ENCODE assay signal across 9 cellular contexts in genomic region chr6:10759312-10759839, GRCh38. TPM values are rescaled to one million over a fixed set of nuclear protein-coding genes. Genes with fewer than 3 reads are reported as not detected.
DNase-seq lines count a peak whose midpoint lies in the region; ATAC-seq and TF ChIP-seq lines count a peak whose summit lies in the region.
"Had no signal": no experiment of that assay in that cellular context is flagged by ENCODE, and none has a peak within 500 bp of the region (broad histone marks: within the 10 kb centered on the region; RNA-seq: fewer than 3 reads in every experiment).

No MANE protein-coding gene starts in this region.

- no peaks in the 10 kb centered on the region for H3K9me3 Mint-ChIP-seq in MCF 10A (ENCODE audit: unreplicated experiment)
- H3K9me3 Mint-ChIP-seq: CD4-positive, CD25-positive, alpha-beta regulatory T cell had no signal

- H3K4me3 Mint-ChIP-seq in MCF 10A (ENCODE audit: unreplicated experiment) = no peak overlapping the region

- no peak overlapping the region for H3K4me3 ChIP-seq in GM23248

- 0 out of 2 replicates have a peak, but pooled peaks cover 11% of the 10 kb centered on the region for H3K36me3 ChIP-seq in GM23248 (ENCODE audit: low read depth)

- H3K27me3 ChIP-seq in GM23248 (replicated peaks; ENCODE audit: insufficient read depth) = no peaks in the 10 kb centered on the region

- H3K79me2 ChIP-seq in GM23248 (ENCODE audit: insufficient read depth) = peaks cover 35% of the 10 kb centered on the region

- H3K9me2 ChIP-seq in GM23248 (ENCODE audit: insufficient read depth) = no peaks in the 10 kb centered on the region

- intact Hi-C loops in MCF 10A (cut with micrococcal nuclease) = loop anchor here (1.0 kb wide), 4 partner anchors 25 to 249 kb away; partner anchors contain the start of genes C6orf52, PAK1IP1 and TMEM14C

- peak overlapping the region; percentile 86 for H3K27ac Mint-ChIP-seq in MCF 10A (ENCODE audit: low read depth, unreplicated experiment)

- peaks cover 17% of the 10 kb centered on the region for H3K4me1 ChIP-seq in GM23248 (ENCODE audit: insufficient read depth)

- H3F3A ChIP-seq in GM23248 (ENCODE audit: insufficient read depth) = peaks cover 37% of the 10 kb centered on the region

- peaks cover 20% of the 10 kb centered on the region for H3K4me1 Mint-ChIP-seq in MCF 10A (ENCODE audit: insufficient read depth, unreplicated experiment)

- no peaks in the 10 kb centered on the region for H4K20me1 ChIP-seq in GM23248 (ENCODE audit: insufficient read depth)

- no TSS peak for BruUV-seq in MCF 10A (replicated peaks; lab: Mats Ljungman, UMichigan)

- peaks cover 76% of the 10 kb centered on the region for H3K36me3 Mint-ChIP-seq in MCF 10A (ENCODE audit: insufficient read depth, unreplicated experiment)

- POLR2A ChIA-PET in MCF 10A (lab: Yijun Ruan, JAX) = interaction anchor here (0.7 to 4.5 kb wide), 8 partner anchors 12 to 1498 kb away, joined by 3 to 46 read pairs (median 9); partner anchors contain the start of genes C6orf52, PAK1IP1, TMEM14B and TMEM14C

- DNase-seq in NCI-H2196 (lab: John Stamatoyannopoulos, UW; ENCODE audit: unreplicated experiment) (peak; percentile 30), NCI-H2196 treated with DMSO at 0.1 percent for 48 hours (lab: John Stamatoyannopoulos, UW; ENCODE audit: unreplicated experiment) (no peak), GM23248 (peak; percentile 87), NCI-H2171 treated with DMSO at 0.1 percent for 48 hours (lab: John Stamatoyannopoulos, UW) (peak; percentile 63), MCF 10A (ENCODE audit: unreplicated experiment) (peak; percentile 92), kidney glomerular epithelial cell (lab: John Stamatoyannopoulos, UW) (peak; percentile 95), hippocampal formation (lab: John Stamatoyannopoulos, UW) (no peak)

- peak; percentile 51 for TF ChIP-seq CTCF in MCF 10A (IDR thresholded peaks at IDR 0.05; ENCODE audit: unreplicated experiment)

- H3K9ac ChIP-seq in GM23248 = peak overlapping the region; percentile 8; the same call in 1 of the 2 replicates

- H2AFZ ChIP-seq in GM23248 = no peak overlapping the region

- ATAC-seq in GM19397 (IDR thresholded peaks at IDR 0.05; ENCODE audit: unreplicated experiment) = no peak

- peak overlapping the region; percentile 58 for H3K27ac ChIP-seq in GM23248

- no peak overlapping the region for H3K4me2 ChIP-seq in GM23248 (ENCODE audit: unreplicated experiment)

- in situ Hi-C loops in GM23248 (cut with MboI) = no loop called here

- CTCF ChIA-PET in MCF 10A (lab: Yijun Ruan, JAX) = interaction anchor here (0.6 to 1.6 kb wide), 7 partner anchors 10 to 280 kb away, joined by 3 to 8 read pairs (median 5); partner anchors contain the start of gene TMEM14C

- no peaks in the 10 kb centered on the region for H3K27me3 Mint-ChIP-seq in MCF 10A (ENCODE audit: insufficient read depth, unreplicated experiment)
- H3K27me3 Mint-ChIP-seq: CD4-positive, CD25-positive, alpha-beta regulatory T cell had no signal

- H3K9me3 ChIP-seq in GM23248 (ENCODE audit: low read depth) = no peaks in the 10 kb centered on the region

- WGBS in GM23248 (ENCODE audit: low coverage in 1 of 2, low lambda C conversion rate in 2 of 2, missing lambda C conversion rate in 2 of 2), 2 experiments = 11 to 30% methylated on average over 3 of the region's 3 CpGs

RNA-seq across cellular contexts. Expression of gene TMEM14B, which starts 11.8 kb away (rescaled TPM):
- total RNA-seq in GM23248 (2014; rRNA removed; shearing (Covaris generic)) = 75.9 and 94.0 TPM in 2 replicates
- 148 and 158 TPM in 2 replicates for polyA plus RNA-seq in GM23248 (2016; fragmentation: Nextera tagmentation; extraction: Ambion mirVana)
- total RNA-seq in MCF 10A (2022) = 122 and 143 TPM in 2 replicates

RNA-seq across cellular contexts. Expression of gene TMEM14C, which starts 36.5 kb away (rescaled TPM):
- total RNA-seq in GM23248 (2014; rRNA removed; shearing (Covaris generic)) = 164 and 199 TPM in 2 replicates
- polyA plus RNA-seq in GM23248 (2016; fragmentation: Nextera tagmentation; extraction: Ambion mirVana) = 256 and 272 TPM in 2 replicates
- total RNA-seq in MCF 10A (2022) = 159 and 160 TPM in 2 replicates

Comparison
In these comparisons a context has a peak if more than half of its experiments do, and no peak if none do; other contexts are left out.
1. DNase-seq: peak in NCI-H2196 (single experiment), GM23248 (single experiment), NCI-H2171 treated with DMSO at 0.1 percent for 48 hours (single experiment), MCF 10A (single experiment) and kidney glomerular epithelial cell (single experiment); none in NCI-H2196 treated with DMSO at 0.1 percent for 48 hours (single experiment) and hippocampal formation (0 of 2).